In the genomic region with DNA sequence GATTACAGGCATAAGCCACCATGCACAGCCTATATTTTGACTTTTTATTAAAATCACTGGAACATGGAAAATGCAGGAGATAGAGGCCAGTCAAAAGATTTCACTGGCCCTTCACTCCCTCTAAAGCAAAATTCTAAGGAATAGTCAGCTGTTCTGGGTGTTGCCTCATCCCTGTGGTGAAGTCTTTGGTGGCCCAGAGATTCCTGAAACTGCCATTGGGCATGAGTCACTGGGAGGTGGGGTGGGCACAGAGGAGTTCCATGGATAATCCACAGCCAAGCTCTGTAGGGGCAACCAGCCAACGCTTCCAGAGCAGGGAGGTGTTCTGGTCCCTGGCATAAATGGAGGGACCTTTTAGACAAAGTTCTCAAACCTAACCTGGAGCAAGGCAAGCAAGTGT, we compare ENCODE assay signal across 16 cellular contexts.
DNase-seq lines count a peak whose midpoint lies in the region; ATAC-seq and TF ChIP-seq lines count a peak whose summit lies in the region.
"Had no signal": no experiment of that assay in that cellular context is flagged by ENCODE, and none has a peak within 500 bp of the region (broad histone marks: within the 10 kb centered on the region; RNA-seq: fewer than 3 reads in every experiment).

No MANE protein-coding gene starts in this region.

- intact Hi-C loops in A673 (cut with micrococcal nuclease; ENCODE audit: unreplicated experiment) = loop anchor here (5.0 kb wide), 1 partner anchor 428 kb away; no protein-coding TSS in a partner anchor

- peak; percentile 22 for DNase-seq in A673 (ENCODE audit: low spot score)
- DNase-seq in T1000 (lab: John Stamatoyannopoulos, UW) = peak; percentile 47
- peak; percentile 5 for DNase-seq in foreskin melanocyte
- DNase-seq in T-helper 2 cell treated with Interferon-gamma antibody and Interleukin-4, amounts not matched to agents 5 μg/mL and 100 μg/mL, for 36 hours (ENCODE audit: low spot score) = no peak
- no peak for DNase-seq in effector memory CD8-positive, alpha-beta T cell
- DNase-seq in effector CD8-positive, alpha-beta T cell (lab: John Stamatoyannopoulos, UW) = no peak
- DNase-seq in suprapubic skin (ENCODE audit: low spot score in 2 of 2) = no peak
- DNase-seq: activated CD4-positive, alpha-beta T cell treated with anti-CD3 and anti-CD28 coated beads, Interleukin-2, amount 10 ng/mL, durations not matched to agents 24 days and 14 days; activated naive CD8-positive, alpha-beta T cell treated with anti-CD3 and anti-CD28 coated beads, Interleukin-2, amount 50 U/mL, for 24 hours; NCI-H1048; NCI-H82; RPMI8226; T-helper 9 cell had no signal

- peaks cover 28% of the 10 kb centered on the region for H3K4me1 Mint-ChIP-seq in T-helper 2 cell treated with Interferon-gamma antibody and Interleukin-4, amounts not matched to agents 5 μg/mL and 100 μg/mL, for 36 hours (ENCODE audit: low read depth)
- peaks cover 23 to 25% of the 10 kb centered on the region in 2 donors for H3K4me1 Mint-ChIP-seq in effector memory CD8-positive, alpha-beta T cell (ENCODE audit: low read depth in 2 of 2)

- no TSS peak for BruUV-seq in A673 (replicated peaks; lab: Mats Ljungman, UMichigan)

- peaks cover 2% of the 10 kb centered on the region for H3K9me3 Mint-ChIP-seq in T-helper 2 cell treated with Interferon-gamma antibody and Interleukin-4, amounts not matched to agents 5 μg/mL and 100 μg/mL, for 36 hours
- no peaks in the 10 kb centered on the region for H3K9me3 Mint-ChIP-seq in effector memory CD8-positive, alpha-beta T cell
- H3K9me3 Mint-ChIP-seq: activated naive CD8-positive, alpha-beta T cell treated with anti-CD3 and anti-CD28 coated beads, Interleukin-2, amount 50 U/mL, for 24 hours; nephron had no signal

- no peak for ATAC-seq in effector memory CD8-positive, alpha-beta T cell (replicated peaks)
- ATAC-seq: A549; activated naive CD8-positive, alpha-beta T cell treated with anti-CD3 and anti-CD28 coated beads, Interleukin-2, amount 50 U/mL, for 24 hours had no signal

- no peak overlapping the region for H3K4me3 Mint-ChIP-seq in T-helper 2 cell treated with Interferon-gamma antibody and Interleukin-4, amounts not matched to agents 5 μg/mL and 100 μg/mL, for 36 hours
- H3K4me3 Mint-ChIP-seq in effector memory CD8-positive, alpha-beta T cell = no peak overlapping the region
- H3K4me3 Mint-ChIP-seq: activated CD4-positive, alpha-beta T cell treated with anti-CD3 and anti-CD28 coated beads, Interleukin-2, amount 10 ng/mL, durations not matched to agents 24 days and 14 days; activated naive CD8-positive, alpha-beta T cell treated with anti-CD3 and anti-CD28 coated beads, Interleukin-2, amount 50 U/mL, for 24 hours; nephron had no signal

- H3K9me3 ChIP-seq in A673 (ENCODE audit: low read depth, low read length, poor library complexity, severe bottlenecking) (no peaks in the 10 kb centered on the region), HEK293 (ENCODE audit: control insufficient read depth, insufficient read depth, low read depth, low read length) (no peaks in the 10 kb centered on the region), suprapubic skin (no peaks in the 10 kb centered on the region)
- H3K9me3 ChIP-seq: A549 had no signal

- TF ChIP-seq POLR2A in suprapubic skin (IDR thresholded peaks at IDR 0.05) = no peak

- no peak for TF ChIP-seq EP300 in suprapubic skin (IDR thresholded peaks at IDR 0.05)

- H3K27ac ChIP-seq in A673 (ENCODE audit: low read depth, low read length, poor library complexity, severe bottlenecking) (no peak overlapping the region), HEK293 (ENCODE audit: extremely low read depth, low read depth, low read length) (no peak overlapping the region), suprapubic skin (no peak overlapping the region)
- H3K27ac ChIP-seq: A549 had no signal

- peaks cover 20% of the 10 kb centered on the region for H3K27me3 Mint-ChIP-seq in T-helper 2 cell treated with Interferon-gamma antibody and Interleukin-4, amounts not matched to agents 5 μg/mL and 100 μg/mL, for 36 hours (ENCODE audit: low read depth)
- H3K27me3 Mint-ChIP-seq in effector memory CD8-positive, alpha-beta T cell = peaks cover 0 to 4% of the 10 kb centered on the region in 2 donors
- H3K27me3 Mint-ChIP-seq: activated naive CD8-positive, alpha-beta T cell treated with anti-CD3 and anti-CD28 coated beads, Interleukin-2, amount 50 U/mL, for 24 hours had no signal

- H3K36me3 ChIP-seq in A673 (ENCODE audit: insufficient read depth, low read length, poor library complexity, severe bottlenecking) = no peaks in the 10 kb centered on the region
- H3K36me3 ChIP-seq in HEK293 (ENCODE audit: control insufficient read depth in 2 of 2, insufficient read depth in 1 of 2, low read length in 2 of 2) = peaks cover 0 to 39% of the 10 kb centered on the region in 2 experiments; a peak in 2 of 3 replicates
- peaks cover 53% of the 10 kb centered on the region for H3K36me3 ChIP-seq in suprapubic skin

- POLR2A ChIA-PET in A673 (lab: Charles Lee; ENCODE audit: low non-redundant PET) (interaction anchor here (0.8 kb wide), 1 partner anchor 214 kb away, joined by 5 read pairs; the partner anchor contains the start of gene CABYR), HEK293 (lab: Yijun Ruan, JAX) (no interaction called here)

- H3K4me1 ChIP-seq in A673 (ENCODE audit: insufficient read depth, low read length, poor library complexity, severe bottlenecking) (peaks cover 4% of the 10 kb centered on the region), HEK293 (ENCODE audit: control insufficient read depth, insufficient read depth, low read length) (no peaks in the 10 kb centered on the region), suprapubic skin (peaks cover under 1% of the 10 kb centered on the region)
- H3K4me1 ChIP-seq: A549 had no signal

- H3K27me3 ChIP-seq in A673 (replicated peaks; ENCODE audit: insufficient read depth, low read depth, low read length, poor library complexity) = no peaks in the 10 kb centered on the region
- no peaks in the 10 kb centered on the region for H3K27me3 ChIP-seq in suprapubic skin

- H3K4me3 ChIP-seq in A673 (ENCODE audit: low read depth, low read length, poor library complexity, severe bottlenecking) = no peak overlapping the region
- H3K4me3 ChIP-seq in HEK293 (ENCODE audit: low read depth, low read length) = no peak overlapping the region
- H3K4me3 ChIP-seq in suprapubic skin = no peak overlapping the region
- H3K4me3 ChIP-seq: A549 had no signal

- no peak for TF ChIP-seq CTCF in A673 (conservative IDR thresholded peaks at IDR 0.05; ENCODE audit: low read depth, low read length)
- TF ChIP-seq CTCF in HEK293 (tag by site-specific recombination; IDR thresholded peaks at IDR 0.05) = no peak
- no peak for TF ChIP-seq CTCF in suprapubic skin (IDR thresholded peaks at IDR 0.05)

- CTCF ChIA-PET in A673 (lab: Charles Lee) (no interaction called here), HEK293 (lab: Yijun Ruan, JAX) (interaction anchor here (0.7 to 1.2 kb wide), 3 partner anchors 51 to 142 kb away, joined by 3 to 5 read pairs (median 3); no protein-coding TSS in a partner anchor)

- peaks cover 2% of the 10 kb centered on the region for H3K36me3 Mint-ChIP-seq in T-helper 2 cell treated with Interferon-gamma antibody and Interleukin-4, amounts not matched to agents 5 μg/mL and 100 μg/mL, for 36 hours (ENCODE audit: low read depth)
- H3K36me3 Mint-ChIP-seq in effector memory CD8-positive, alpha-beta T cell (ENCODE audit: insufficient read depth) = no peaks in the 10 kb centered on the region

- WGBS in suprapubic skin = 92% methylated on average over 1 of the region's 1 CpG

- no peak overlapping the region for H3K27ac Mint-ChIP-seq in T-helper 2 cell treated with Interferon-gamma antibody and Interleukin-4, amounts not matched to agents 5 μg/mL and 100 μg/mL, for 36 hours
- no peak overlapping the region for H3K27ac Mint-ChIP-seq in effector memory CD8-positive, alpha-beta T cell
- H3K27ac Mint-ChIP-seq: activated CD4-positive, alpha-beta T cell treated with anti-CD3 and anti-CD28 coated beads, Interleukin-2, amount 10 ng/mL, durations not matched to agents 24 days and 14 days; activated naive CD8-positive, alpha-beta T cell treated with anti-CD3 and anti-CD28 coated beads, Interleukin-2, amount 50 U/mL, for 24 hours; nephron had no signal

TF ChIP-seq in HEK293, 187 proteins besides CTCF, POLR2A, EP300 and RAD21:
- TF ChIP-seq ZNF560 (tag by site-specific recombination; IDR thresholded peaks at IDR 0.05; ENCODE audit: borderline replicate concordance) (no peak), PRDM4 (tag by site-specific recombination; IDR thresholded peaks at IDR 0.05) (peak; percentile 49)

Comparison
In these comparisons a context has a peak if more than half of its experiments do, and no peak if none do; other contexts are left out.
1. DNase-seq: peak in A673 (single experiment), T1000 (single experiment) and foreskin melanocyte (single experiment); none in T-helper 2 cell treated with Interferon-gamma antibody and Interleukin-4, amounts not matched to agents 5 μg/mL and 100 μg/mL, for 36 hours (single experiment), effector memory CD8-positive, alpha-beta T cell (0 of 3), effector CD8-positive, alpha-beta T cell (single experiment) and suprapubic skin (0 of 2).